1 cellular context compared by ENCODE assay signal in the genomic region with DNA sequence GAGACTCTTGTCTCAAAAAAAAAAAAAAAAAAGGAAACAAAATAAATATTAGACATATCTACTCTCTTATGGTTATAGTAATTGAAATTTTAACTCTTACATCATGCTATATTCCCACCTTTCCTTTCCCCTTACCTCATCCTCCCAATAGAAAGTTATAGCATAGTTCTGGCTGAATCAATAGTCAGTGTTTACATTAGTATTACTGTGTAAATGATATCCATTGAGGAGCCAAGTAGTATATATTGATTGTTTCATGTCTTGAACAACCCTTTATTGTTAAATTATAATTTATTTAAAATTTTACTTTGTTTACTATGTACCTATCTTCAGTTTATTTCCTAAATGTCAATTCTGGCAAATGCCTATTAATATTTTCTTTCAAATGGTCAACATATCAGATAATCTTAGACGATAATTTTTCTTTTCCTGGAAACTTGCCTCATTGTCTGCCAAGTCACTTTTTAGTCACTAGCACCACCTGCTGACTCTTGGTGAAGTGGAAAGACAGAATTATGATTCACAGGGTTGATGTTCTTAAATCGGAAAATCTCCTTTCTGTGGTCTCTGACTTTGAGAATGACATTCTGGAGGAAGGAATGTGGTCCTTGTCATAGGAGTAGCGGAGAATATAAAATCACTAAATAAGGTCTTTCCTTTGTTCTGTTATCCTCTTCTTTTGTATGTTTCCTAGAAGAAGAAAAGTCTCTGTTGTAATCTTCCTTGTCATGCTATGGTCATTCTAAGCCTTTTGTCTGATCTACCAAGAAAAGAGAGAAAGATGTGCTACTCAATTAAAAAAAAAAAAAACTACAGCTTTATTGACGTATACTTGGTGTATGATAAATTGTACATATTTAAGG.
TF ChIP-seq lines count a peak whose summit lies in the region.

No MANE protein-coding gene starts in this region.

TF ChIP-seq in K562, 482 proteins besides CTCF, POLR2A, EP300 and RAD21 (continued from another document):
- TF ChIP-seq, protein P1, sequence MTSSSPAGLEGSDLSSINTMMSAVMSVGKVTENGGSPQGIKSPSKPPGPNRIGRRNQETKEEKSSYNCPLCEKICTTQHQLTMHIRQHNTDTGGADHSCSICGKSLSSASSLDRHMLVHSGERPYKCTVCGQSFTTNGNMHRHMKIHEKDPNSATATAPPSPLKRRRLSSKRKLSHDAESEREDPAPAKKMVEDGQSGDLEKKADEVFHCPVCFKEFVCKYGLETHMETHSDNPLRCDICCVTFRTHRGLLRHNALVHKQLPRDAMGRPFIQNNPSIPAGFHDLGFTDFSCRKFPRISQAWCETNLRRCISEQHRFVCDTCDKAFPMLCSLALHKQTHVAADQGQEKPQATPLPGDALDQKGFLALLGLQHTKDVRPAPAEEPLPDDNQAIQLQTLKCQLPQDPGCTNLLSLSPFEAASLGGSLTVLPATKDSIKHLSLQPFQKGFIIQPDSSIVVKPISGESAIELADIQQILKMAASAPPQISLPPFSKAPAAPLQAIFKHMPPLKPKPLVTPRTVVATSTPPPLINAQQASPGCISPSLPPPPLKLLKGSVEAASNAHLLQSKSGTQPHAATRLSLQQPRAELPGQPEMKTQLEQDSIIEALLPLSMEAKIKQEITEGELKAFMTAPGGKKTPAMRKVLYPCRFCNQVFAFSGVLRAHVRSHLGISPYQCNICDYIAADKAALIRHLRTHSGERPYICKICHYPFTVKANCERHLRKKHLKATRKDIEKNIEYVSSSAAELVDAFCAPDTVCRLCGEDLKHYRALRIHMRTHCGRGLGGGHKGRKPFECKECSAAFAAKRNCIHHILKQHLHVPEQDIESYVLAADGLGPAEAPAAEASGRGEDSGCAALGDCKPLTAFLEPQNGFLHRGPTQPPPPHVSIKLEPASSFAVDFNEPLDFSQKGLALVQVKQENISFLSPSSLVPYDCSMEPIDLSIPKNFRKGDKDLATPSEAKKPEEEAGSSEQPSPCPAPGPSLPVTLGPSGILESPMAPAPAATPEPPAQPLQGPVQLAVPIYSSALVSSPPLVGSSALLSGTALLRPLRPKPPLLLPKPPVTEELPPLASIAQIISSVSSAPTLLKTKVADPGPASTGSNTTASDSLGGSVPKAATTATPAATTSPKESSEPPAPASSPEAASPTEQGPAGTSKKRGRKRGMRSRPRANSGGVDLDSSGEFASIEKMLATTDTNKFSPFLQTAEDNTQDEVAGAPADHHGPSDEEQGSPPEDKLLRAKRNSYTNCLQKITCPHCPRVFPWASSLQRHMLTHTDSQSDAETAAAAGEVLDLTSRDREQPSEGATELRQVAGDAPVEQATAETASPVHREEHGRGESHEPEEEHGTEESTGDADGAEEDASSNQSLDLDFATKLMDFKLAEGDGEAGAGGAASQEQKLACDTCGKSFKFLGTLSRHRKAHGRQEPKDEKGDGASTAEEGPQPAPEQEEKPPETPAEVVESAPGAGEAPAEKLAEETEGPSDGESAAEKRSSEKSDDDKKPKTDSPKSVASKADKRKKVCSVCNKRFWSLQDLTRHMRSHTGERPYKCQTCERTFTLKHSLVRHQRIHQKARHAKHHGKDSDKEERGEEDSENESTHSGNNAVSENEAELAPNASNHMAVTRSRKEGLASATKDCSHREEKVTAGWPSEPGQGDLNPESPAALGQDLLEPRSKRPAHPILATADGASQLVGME (CRISPR knock-in tag; IDR thresholded peaks at IDR 0.05): no peak
- TF ChIP-seq SMARCA5 (IDR thresholded peaks at IDR 0.05) (no peak), NCOR1 (IDR thresholded peaks at IDR 0.05) (0 out of 2 replicates have a peak, but pooled peaks have one; percentile 18), ZNF583 (CRISPR knock-in tag; IDR thresholded peaks at IDR 0.05) (no peak), ZNF175 (CRISPR knock-in tag; IDR thresholded peaks at IDR 0.05; ENCODE audit: low read depth) (0 out of 2 replicates have a peak, but pooled peaks have one; percentile 24), ZNF316 (IDR thresholded peaks at IDR 0.05) (no peak), ZZZ3 (IDR thresholded peaks at IDR 0.05) (no peak), MAFF (IDR thresholded peaks at IDR 0.05; ENCODE audit: low read length) (no peak), PML (IDR thresholded peaks at IDR 0.05; ENCODE audit: low read length) (no peak), NCOA4 (IDR thresholded peaks at IDR 0.05; ENCODE audit: partially characterized antibody) (no peak), SMC3 (conservative IDR thresholded peaks at IDR 0.05; ENCODE audit: insufficient read depth, low read depth, low read length) (peak; percentile 85), BCL6 (CRISPR knock-in tag; IDR thresholded peaks at IDR 0.05) (no peak), STAT5B (CRISPR knock-in tag; IDR thresholded peaks at IDR 0.05) (no peak), ARID1B (IDR thresholded peaks at IDR 0.05) (peak; percentile 46; the same call in 1 of the 2 replicates), ZNF143 (CRISPR knock-in tag; IDR thresholded peaks at IDR 0.05) (no peak), MYNN (IDR thresholded peaks at IDR 0.05) (no peak), MYNN (CRISPR knock-in tag; IDR thresholded peaks at IDR 0.05) (no peak), DPF2 (IDR thresholded peaks at IDR 0.05) (peak; percentile 45; the same call in 1 of the 2 replicates), NCOA2 (IDR thresholded peaks at IDR 0.05; ENCODE audit: partially characterized antibody in 2 of 2) (peak in 1 of 2 experiments; percentile 22), ARID2 (IDR thresholded peaks at IDR 0.05) (peak; percentile 81; the same call in 1 of the 2 replicates)
- TF ChIP-seq, protein P2, sequence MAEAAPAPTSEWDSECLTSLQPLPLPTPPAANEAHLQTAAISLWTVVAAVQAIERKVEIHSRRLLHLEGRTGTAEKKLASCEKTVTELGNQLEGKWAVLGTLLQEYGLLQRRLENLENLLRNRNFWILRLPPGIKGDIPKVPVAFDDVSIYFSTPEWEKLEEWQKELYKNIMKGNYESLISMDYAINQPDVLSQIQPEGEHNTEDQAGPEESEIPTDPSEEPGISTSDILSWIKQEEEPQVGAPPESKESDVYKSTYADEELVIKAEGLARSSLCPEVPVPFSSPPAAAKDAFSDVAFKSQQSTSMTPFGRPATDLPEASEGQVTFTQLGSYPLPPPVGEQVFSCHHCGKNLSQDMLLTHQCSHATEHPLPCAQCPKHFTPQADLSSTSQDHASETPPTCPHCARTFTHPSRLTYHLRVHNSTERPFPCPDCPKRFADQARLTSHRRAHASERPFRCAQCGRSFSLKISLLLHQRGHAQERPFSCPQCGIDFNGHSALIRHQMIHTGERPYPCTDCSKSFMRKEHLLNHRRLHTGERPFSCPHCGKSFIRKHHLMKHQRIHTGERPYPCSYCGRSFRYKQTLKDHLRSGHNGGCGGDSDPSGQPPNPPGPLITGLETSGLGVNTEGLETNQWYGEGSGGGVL (CRISPR knock-in tag; IDR thresholded peaks at IDR 0.05): no peak
- TF ChIP-seq, protein P3, sequence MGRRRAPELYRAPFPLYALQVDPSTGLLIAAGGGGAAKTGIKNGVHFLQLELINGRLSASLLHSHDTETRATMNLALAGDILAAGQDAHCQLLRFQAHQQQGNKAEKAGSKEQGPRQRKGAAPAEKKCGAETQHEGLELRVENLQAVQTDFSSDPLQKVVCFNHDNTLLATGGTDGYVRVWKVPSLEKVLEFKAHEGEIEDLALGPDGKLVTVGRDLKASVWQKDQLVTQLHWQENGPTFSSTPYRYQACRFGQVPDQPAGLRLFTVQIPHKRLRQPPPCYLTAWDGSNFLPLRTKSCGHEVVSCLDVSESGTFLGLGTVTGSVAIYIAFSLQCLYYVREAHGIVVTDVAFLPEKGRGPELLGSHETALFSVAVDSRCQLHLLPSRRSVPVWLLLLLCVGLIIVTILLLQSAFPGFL (CRISPR knock-in tag; IDR thresholded peaks at IDR 0.05): no peak
- TF ChIP-seq, protein P4, sequence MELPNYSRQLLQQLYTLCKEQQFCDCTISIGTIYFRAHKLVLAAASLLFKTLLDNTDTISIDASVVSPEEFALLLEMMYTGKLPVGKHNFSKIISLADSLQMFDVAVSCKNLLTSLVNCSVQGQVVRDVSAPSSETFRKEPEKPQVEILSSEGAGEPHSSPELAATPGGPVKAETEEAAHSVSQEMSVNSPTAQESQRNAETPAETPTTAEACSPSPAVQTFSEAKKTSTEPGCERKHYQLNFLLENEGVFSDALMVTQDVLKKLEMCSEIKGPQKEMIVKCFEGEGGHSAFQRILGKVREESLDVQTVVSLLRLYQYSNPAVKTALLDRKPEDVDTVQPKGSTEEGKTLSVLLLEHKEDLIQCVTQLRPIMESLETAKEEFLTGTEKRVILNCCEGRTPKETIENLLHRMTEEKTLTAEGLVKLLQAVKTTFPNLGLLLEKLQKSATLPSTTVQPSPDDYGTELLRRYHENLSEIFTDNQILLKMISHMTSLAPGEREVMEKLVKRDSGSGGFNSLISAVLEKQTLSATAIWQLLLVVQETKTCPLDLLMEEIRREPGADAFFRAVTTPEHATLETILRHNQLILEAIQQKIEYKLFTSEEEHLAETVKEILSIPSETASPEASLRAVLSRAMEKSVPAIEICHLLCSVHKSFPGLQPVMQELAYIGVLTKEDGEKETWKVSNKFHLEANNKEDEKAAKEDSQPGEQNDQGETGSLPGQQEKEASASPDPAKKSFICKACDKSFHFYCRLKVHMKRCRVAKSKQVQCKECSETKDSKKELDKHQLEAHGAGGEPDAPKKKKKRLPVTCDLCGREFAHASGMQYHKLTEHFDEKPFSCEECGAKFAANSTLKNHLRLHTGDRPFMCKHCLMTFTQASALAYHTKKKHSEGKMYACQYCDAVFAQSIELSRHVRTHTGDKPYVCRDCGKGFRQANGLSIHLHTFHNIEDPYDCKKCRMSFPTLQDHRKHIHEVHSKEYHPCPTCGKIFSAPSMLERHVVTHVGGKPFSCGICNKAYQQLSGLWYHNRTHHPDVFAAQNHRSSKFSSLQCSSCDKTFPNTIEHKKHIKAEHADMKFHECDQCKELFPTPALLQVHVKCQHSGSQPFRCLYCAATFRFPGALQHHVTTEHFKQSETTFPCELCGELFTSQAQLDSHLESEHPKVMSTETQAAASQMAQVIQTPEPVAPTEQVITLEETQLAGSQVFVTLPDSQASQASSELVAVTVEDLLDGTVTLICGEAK (IDR thresholded peaks at IDR 0.05): no peak
- TF ChIP-seq, protein P4 (CRISPR knock-in tag; IDR thresholded peaks at IDR 0.05): no peak
